In the genomic region with DNA sequence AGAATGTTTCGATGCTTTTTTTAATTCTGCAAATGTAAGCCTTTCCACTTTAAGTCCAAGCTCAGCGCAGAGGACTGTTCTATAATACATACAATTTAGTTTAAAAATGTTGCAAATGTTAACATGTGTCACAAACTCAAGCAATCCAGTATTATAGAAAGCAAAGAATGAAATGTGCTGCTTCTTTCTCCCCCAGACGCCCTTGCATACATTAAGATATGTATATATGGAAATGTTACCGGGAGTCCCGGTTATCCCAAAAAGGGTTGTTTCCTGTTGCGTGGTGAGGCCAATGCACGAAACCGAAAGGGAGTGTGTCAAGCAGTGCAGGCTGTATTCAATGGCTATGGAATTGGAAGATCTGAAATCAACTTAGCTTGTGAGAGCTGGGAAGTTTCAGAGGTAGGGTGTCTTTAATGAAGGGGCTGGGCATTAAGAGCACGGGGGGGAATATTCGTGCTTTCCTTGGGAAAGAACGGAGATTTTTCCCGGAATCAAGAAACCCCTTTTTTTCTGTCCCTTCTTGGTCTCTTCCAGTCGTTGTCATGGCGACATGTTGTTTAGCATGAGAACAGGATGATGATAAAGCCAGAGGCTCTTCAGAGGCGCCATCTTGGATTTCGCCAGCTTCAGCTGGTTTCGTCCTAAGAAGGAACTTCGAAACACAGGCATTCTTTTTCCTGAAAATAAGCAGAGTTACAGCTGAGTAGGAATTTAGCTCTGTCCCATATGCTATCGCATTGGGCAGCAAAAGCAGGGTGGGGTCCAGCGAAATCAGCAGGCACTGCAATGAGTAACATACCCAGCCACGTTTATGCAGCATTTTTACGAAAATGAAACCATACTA, we compare ENCODE assay signal across 8 cellular contexts. TPM values are rescaled to one million over a fixed set of nuclear protein-coding genes. Genes with fewer than 3 reads are reported as not detected.
DNase-seq lines count a peak whose midpoint lies in the region; ATAC-seq and FAIRE-seq lines count a peak whose summit lies in the region.

No MANE protein-coding gene starts in this region.

- peak; percentile 67 for ATAC-seq in GM21825 (IDR thresholded peaks at IDR 0.05; ENCODE audit: unreplicated experiment)
- ATAC-seq in naive B cell (ENCODE audit: low read depth in 2 of 2) = peak; percentile 70 to 76

- peak overlapping the region; percentile 82 to 99 (median 98) for H3K4me3 Mint-ChIP-seq in naive B cell

- FAIRE-seq in RCC 7860 (lab: Jason Lieb, UNC) = peak; percentile 60

- peaks cover 21 to 30% (median 23%) of the 10 kb centered on the region in 3 donors for H3K4me1 Mint-ChIP-seq in naive B cell

- H3K9me3 Mint-ChIP-seq in naive B cell = no peaks in the 10 kb centered on the region

- DNase-seq in DMS79 treated with DMSO at 0.1 percent for 48 hours (lab: John Stamatoyannopoulos, UW) (peak; percentile 87), Kasumi-1 (lab: John Stamatoyannopoulos, UW) (peak; percentile 93 to 95), RCC 7860 (ENCODE audit: low spot score) (peak; percentile 92), activated T-helper 1 cell treated with Interleukin-2 at 50 U/mL for 16 hours (ENCODE audit: low read depth) (peak; percentile 58), fibroblast of gingiva (ENCODE audit: low read depth) (peak; percentile 98), naive B cell (peak; percentile 88)
- peak; percentile 74 to 98 (median 92) for DNase-seq in stimulated activated naive CD4-positive, alpha-beta T cell (lab: John Stamatoyannopoulos, UW)

- H3K36me3 Mint-ChIP-seq in naive B cell = no peaks in the 10 kb centered on the region

- peak overlapping the region; percentile 94 to 100 (median 99) for H3K27ac Mint-ChIP-seq in naive B cell

- H3K27me3 Mint-ChIP-seq in naive B cell = no peaks in the 10 kb centered on the region

RNA-seq across cellular contexts. Expression of gene NQO2, which starts 10.1 kb away (rescaled TPM):
- polyA plus RNA-seq in naive B cell (ENCODE audit: low read depth in 6 of 6) = 10 to 100 TPM in 4 of 6 donors, 1 to 10 TPM in 2; 8.0 to 23.2 (median 14.3) TPM

RNA-seq across cellular contexts. Expression of gene SERPINB6, which starts 18.2 kb away (rescaled TPM):
- polyA plus RNA-seq in naive B cell (ENCODE audit: low read depth in 6 of 6) = 10 to 100 TPM; 30.2 to 90.6 (median 71.2) TPM

Comparison
In these comparisons a context has a peak if more than half of its experiments do, and no peak if none do; other contexts are left out.
1. Peak in every context shown above with its lines: DNase-seq and ATAC-seq.